In genomic region chr22:50376064-50376747, GRCh38 we compare ENCODE assay signal across 1 cellular context.
TF ChIP-seq lines count a peak whose summit lies in the region.

No MANE protein-coding gene starts in this region.

TF ChIP-seq in HepG2, 621 proteins besides CTCF, POLR2A, EP300 and RAD21:
- TF ChIP-seq ZNF275 (CRISPR knock-in tag; IDR thresholded peaks at IDR 0.05; ENCODE audit: borderline replicate concordance) = no peak
- TF ChIP-seq HNRNPLL (IDR thresholded peaks at IDR 0.05; ENCODE audit: low read depth, low read length, poor library complexity, severe bottlenecking) = no peak
- peak; percentile 51; the same call in 1 of the 2 replicates for TF ChIP-seq ZNF770 (CRISPR knock-in tag; IDR thresholded peaks at IDR 0.05)
- TF ChIP-seq KDM3A (CRISPR knock-in tag; IDR thresholded peaks at IDR 0.05; ENCODE audit: low read depth) = no peak
- no peak for TF ChIP-seq TIGD3 (CRISPR knock-in tag; IDR thresholded peaks at IDR 0.05; ENCODE audit: borderline replicate concordance)
- no peak for TF ChIP-seq MLXIP (CRISPR knock-in tag; IDR thresholded peaks at IDR 0.05; ENCODE audit: borderline replicate concordance)
TF ChIP-seq in HepG2: peak in this region for 1.
